Comparison of ENCODE assay signal across 31 cellular contexts in the genomic region with DNA sequence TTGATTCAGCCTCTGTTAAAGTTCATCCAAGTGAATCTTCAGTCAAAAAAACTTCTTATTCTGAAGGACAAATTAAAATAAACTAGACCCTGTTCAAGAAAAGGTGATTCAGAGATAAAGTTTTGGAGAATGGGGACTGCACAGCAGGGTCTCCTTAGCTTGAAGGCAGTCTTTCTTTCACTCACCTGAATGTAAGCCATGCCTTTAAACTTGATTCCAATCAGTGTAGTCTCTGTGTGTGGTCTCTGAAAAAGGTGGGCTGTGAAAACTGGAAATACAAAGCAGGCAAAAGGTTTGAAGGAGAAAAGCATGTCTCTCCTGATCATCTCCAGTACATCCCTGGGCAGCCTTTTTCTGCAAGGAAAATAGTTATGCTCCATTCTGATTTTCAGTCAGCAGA.
DNase-seq lines count a peak whose midpoint lies in the region; ATAC-seq and TF ChIP-seq lines count a peak whose summit lies in the region.
"Had no signal": no experiment of that assay in that cellular context is flagged by ENCODE, and none has a peak within 500 bp of the region (broad histone marks: within the 10 kb centered on the region; RNA-seq: fewer than 3 reads in every experiment).

No MANE protein-coding gene starts in this region.

- no peaks in the 10 kb centered on the region for H3K36me3 ChIP-seq in GM23338 (ENCODE audit: insufficient read depth)
- H3K36me3 ChIP-seq in PC-9 (ENCODE audit: low read depth) = no peaks in the 10 kb centered on the region; the same call in 1 of the 2 replicates
- H3K36me3 ChIP-seq: BE2C; BLaER1; BLaER1 treated with 17β-estradiol and CSF1 and Interleukin-3, amounts not matched to agents 10 nM and 100 nM had no signal

- no peaks in the 10 kb centered on the region for H3K4me1 ChIP-seq in GM23338 (ENCODE audit: insufficient read depth)
- no peaks in the 10 kb centered on the region for H3K4me1 ChIP-seq in PC-9 (replicated peaks; ENCODE audit: insufficient read depth)
- H3K4me1 ChIP-seq: A549, BE2C had no signal

- H3K9me2 ChIP-seq in GM23338 (ENCODE audit: insufficient read depth) (no peaks in the 10 kb centered on the region), PC-9 (ENCODE audit: insufficient read depth) (no peaks in the 10 kb centered on the region)

- no peak overlapping the region; the same call in 1 of the 2 replicates for H2AFZ ChIP-seq in GM23338
- H2AFZ ChIP-seq in PC-9 = no peak overlapping the region

- H4K20me1 ChIP-seq in GM23338 (replicated peaks; ENCODE audit: insufficient read depth) = no peaks in the 10 kb centered on the region
- H4K20me1 ChIP-seq in PC-9 (ENCODE audit: insufficient read depth) = no peaks in the 10 kb centered on the region
- H4K20me1 ChIP-seq: BLaER1; BLaER1 treated with 17β-estradiol and CSF1 and Interleukin-3, amounts not matched to agents 10 nM and 100 nM had no signal

- H3K4me2 ChIP-seq in GM23338 (no peak overlapping the region), PC-9 (no peak overlapping the region)
- H3K4me2 ChIP-seq: A549; BLaER1; BLaER1 treated with 17β-estradiol and CSF1 and Interleukin-3, amounts not matched to agents 10 nM and 100 nM had no signal

- no peaks in the 10 kb centered on the region for H3K9me3 ChIP-seq in PC-9 (ENCODE audit: insufficient read depth, low read depth)
- H3K9me3 ChIP-seq: A549; BE2C; BLaER1; BLaER1 treated with 17β-estradiol and CSF1 and Interleukin-3, amounts not matched to agents 10 nM and 100 nM; Caco-2 had no signal

- BruUV-seq in PC-9 (replicated peaks; lab: Mats Ljungman, UMichigan) = no TSS peak

- POLR2A ChIA-PET in WTC11 (lab: Charles Lee) (no interaction called here), PC-9 (lab: Charles Lee; ENCODE audit: unreplicated experiment) (no interaction called here)

- intact Hi-C loops in PC-9 (cut with micrococcal nuclease; ENCODE audit: unreplicated experiment) = no loop called here

- DNase-seq in GM23338 (ENCODE audit: low spot score) (no peak), WTC11 (ENCODE audit: low spot score) (no peak), PC-9 (no peak)
- DNase-seq: 8988T; ACHN; AML-193; BE2C; C1 segment of cervical spinal cord; Caco-2; Calu3; CD4-positive, alpha-beta memory T cell; CD4-positive, alpha-beta T cell; CD4-positive, CD25-positive, alpha-beta regulatory T cell; CD8-positive, alpha-beta memory T cell; CD8-positive, alpha-beta T cell; COR-L47; DMS 273 treated with DMSO at 0.1 percent for 48 hours; DMS153; DMS53; DMS79; DMS79 treated with DMSO at 0.1 percent for 48 hours; DND-41; EL had no signal

- H3K27me3 Mint-ChIP-seq in GM23338 (ENCODE audit: insufficient read depth, low read depth, poor library complexity) (peaks cover 5% of the 10 kb centered on the region), WTC11 (ENCODE audit: low read depth) (no peaks in the 10 kb centered on the region; the same call in 1 of the 2 replicates)
- H3K27me3 Mint-ChIP-seq: CD4-positive, alpha-beta memory T cell had no signal

- no peak for TF ChIP-seq CTCF in GM23338 (conservative IDR thresholded peaks at IDR 0.05; ENCODE audit: low read depth in 2 of 2)
- TF ChIP-seq CTCF in WTC11 (IDR thresholded peaks at IDR 0.05) = no peak
- no peak for TF ChIP-seq CTCF in PC-9 (conservative IDR thresholded peaks at IDR 0.05)

- no peaks in the 10 kb centered on the region for H3K79me2 ChIP-seq in GM23338 (replicated peaks; ENCODE audit: insufficient read depth)
- H3K79me2 ChIP-seq in PC-9 (ENCODE audit: low read depth) = no peaks in the 10 kb centered on the region

- H3K27ac ChIP-seq in GM23338 (ENCODE audit: low read depth) (no peak overlapping the region), PC-9 (no peak overlapping the region)
- H3K27ac ChIP-seq: 22Rv1; A549; BLaER1; BLaER1 treated with 17β-estradiol and CSF1 and Interleukin-3, amounts not matched to agents 10 nM and 100 nM; C4-2B had no signal

- no peaks in the 10 kb centered on the region for H3F3A ChIP-seq in GM23338 (replicated peaks; ENCODE audit: low read depth)
- no peaks in the 10 kb centered on the region for H3F3A ChIP-seq in PC-9 (ENCODE audit: insufficient read depth, low read depth)

- no peaks in the 10 kb centered on the region for H3K9me3 Mint-ChIP-seq in GM23338
- 0 out of 2 replicates have a peak, but pooled peaks cover 3% of the 10 kb centered on the region for H3K9me3 Mint-ChIP-seq in WTC11
- H3K9me3 Mint-ChIP-seq: CD4-positive, alpha-beta T cell; CD8-positive, alpha-beta T cell had no signal

- no peak overlapping the region for H3K4me3 ChIP-seq in GM23338
- no peak overlapping the region for H3K4me3 ChIP-seq in PC-9
- H3K4me3 ChIP-seq: A549; BLaER1; BLaER1 treated with 17β-estradiol and CSF1 and Interleukin-3, amounts not matched to agents 10 nM and 100 nM had no signal

- peak; percentile 61 for ATAC-seq in GM23338
- peak; percentile 52; the same call in 1 of the 2 replicates for ATAC-seq in WTC11
- no peak for ATAC-seq in GM21390 (IDR thresholded peaks at IDR 0.05; ENCODE audit: unreplicated experiment)
- ATAC-seq: A549; CD8-positive, alpha-beta T cell had no signal

- H3K36me3 Mint-ChIP-seq in GM23338 (ENCODE audit: low read depth) (no peaks in the 10 kb centered on the region), WTC11 (no peaks in the 10 kb centered on the region)
- H3K36me3 Mint-ChIP-seq: CD14-positive monocyte; CD4-positive, alpha-beta memory T cell; CD4-positive, CD25-positive, alpha-beta regulatory T cell; CD8-positive, alpha-beta memory T cell; CD8-positive, alpha-beta T cell had no signal

- CTCF ChIA-PET in WTC11 (lab: Charles Lee) = interaction anchor here (1.0 kb wide), 1 partner anchor 23 kb away, joined by 4 read pairs; no protein-coding TSS in a partner anchor
- CTCF ChIA-PET in PC-9 (lab: Charles Lee) = no interaction called here

- H3K4me3 Mint-ChIP-seq in GM23338 = no peak overlapping the region
- no peak overlapping the region for H3K4me3 Mint-ChIP-seq in WTC11
- H3K4me3 Mint-ChIP-seq: B cell; CD14-positive monocyte; CD4-positive, alpha-beta memory T cell; CD4-positive, alpha-beta T cell; CD4-positive, CD25-positive, alpha-beta regulatory T cell; CD8-positive, alpha-beta memory T cell; CD8-positive, alpha-beta T cell had no signal

- H3K27me3 ChIP-seq in GM23338 (ENCODE audit: insufficient read depth) (no peaks in the 10 kb centered on the region), PC-9 (ENCODE audit: insufficient read depth, low read depth) (no peaks in the 10 kb centered on the region)
- H3K27me3 ChIP-seq: BE2C; BLaER1; BLaER1 treated with 17β-estradiol and CSF1 and Interleukin-3, amounts not matched to agents 10 nM and 100 nM had no signal

- H3K27ac Mint-ChIP-seq in GM23338 (no peak overlapping the region), WTC11 (no peak overlapping the region)
- H3K27ac Mint-ChIP-seq: B cell; CD14-positive monocyte; CD4-positive, alpha-beta T cell; CD4-positive, CD25-positive, alpha-beta regulatory T cell; CD8-positive, alpha-beta memory T cell; CD8-positive, alpha-beta T cell had no signal

- H3K4me1 Mint-ChIP-seq in GM23338 (peaks cover 5% of the 10 kb centered on the region; the same call in 2 of the 3 replicates), WTC11 (peaks cover 22% of the 10 kb centered on the region)
- H3K4me1 Mint-ChIP-seq: B cell; CD14-positive monocyte; CD4-positive, alpha-beta memory T cell; CD4-positive, CD25-positive, alpha-beta regulatory T cell; CD8-positive, alpha-beta memory T cell had no signal

TF ChIP-seq in GM23338, 12 proteins besides CTCF, POLR2A, EP300 and RAD21 (continues in another document):
- no peak for TF ChIP-seq POLR2AphosphoS5 (IDR thresholded peaks at IDR 0.05; ENCODE audit: low read depth)

TF ChIP-seq in WTC11, 78 proteins besides CTCF, POLR2A, EP300 and RAD21 (continues in another document):
- TF ChIP-seq EMX1 (CRISPR knock-in tag; IDR thresholded peaks at IDR 0.05) = no peak
- no peak for TF ChIP-seq ZNF219 (CRISPR knock-in tag; IDR thresholded peaks at IDR 0.05; ENCODE audit: borderline replicate concordance)
- TF ChIP-seq, protein P1, sequence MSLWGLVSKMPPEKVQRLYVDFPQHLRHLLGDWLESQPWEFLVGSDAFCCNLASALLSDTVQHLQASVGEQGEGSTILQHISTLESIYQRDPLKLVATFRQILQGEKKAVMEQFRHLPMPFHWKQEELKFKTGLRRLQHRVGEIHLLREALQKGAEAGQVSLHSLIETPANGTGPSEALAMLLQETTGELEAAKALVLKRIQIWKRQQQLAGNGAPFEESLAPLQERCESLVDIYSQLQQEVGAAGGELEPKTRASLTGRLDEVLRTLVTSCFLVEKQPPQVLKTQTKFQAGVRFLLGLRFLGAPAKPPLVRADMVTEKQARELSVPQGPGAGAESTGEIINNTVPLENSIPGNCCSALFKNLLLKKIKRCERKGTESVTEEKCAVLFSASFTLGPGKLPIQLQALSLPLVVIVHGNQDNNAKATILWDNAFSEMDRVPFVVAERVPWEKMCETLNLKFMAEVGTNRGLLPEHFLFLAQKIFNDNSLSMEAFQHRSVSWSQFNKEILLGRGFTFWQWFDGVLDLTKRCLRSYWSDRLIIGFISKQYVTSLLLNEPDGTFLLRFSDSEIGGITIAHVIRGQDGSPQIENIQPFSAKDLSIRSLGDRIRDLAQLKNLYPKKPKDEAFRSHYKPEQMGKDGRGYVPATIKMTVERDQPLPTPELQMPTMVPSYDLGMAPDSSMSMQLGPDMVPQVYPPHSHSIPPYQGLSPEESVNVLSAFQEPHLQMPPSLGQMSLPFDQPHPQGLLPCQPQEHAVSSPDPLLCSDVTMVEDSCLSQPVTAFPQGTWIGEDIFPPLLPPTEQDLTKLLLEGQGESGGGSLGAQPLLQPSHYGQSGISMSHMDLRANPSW (CRISPR knock-in tag; conservative IDR thresholded peaks at IDR 0.05; ENCODE audit: low read depth) = no peak
- TF ChIP-seq, protein P2, sequence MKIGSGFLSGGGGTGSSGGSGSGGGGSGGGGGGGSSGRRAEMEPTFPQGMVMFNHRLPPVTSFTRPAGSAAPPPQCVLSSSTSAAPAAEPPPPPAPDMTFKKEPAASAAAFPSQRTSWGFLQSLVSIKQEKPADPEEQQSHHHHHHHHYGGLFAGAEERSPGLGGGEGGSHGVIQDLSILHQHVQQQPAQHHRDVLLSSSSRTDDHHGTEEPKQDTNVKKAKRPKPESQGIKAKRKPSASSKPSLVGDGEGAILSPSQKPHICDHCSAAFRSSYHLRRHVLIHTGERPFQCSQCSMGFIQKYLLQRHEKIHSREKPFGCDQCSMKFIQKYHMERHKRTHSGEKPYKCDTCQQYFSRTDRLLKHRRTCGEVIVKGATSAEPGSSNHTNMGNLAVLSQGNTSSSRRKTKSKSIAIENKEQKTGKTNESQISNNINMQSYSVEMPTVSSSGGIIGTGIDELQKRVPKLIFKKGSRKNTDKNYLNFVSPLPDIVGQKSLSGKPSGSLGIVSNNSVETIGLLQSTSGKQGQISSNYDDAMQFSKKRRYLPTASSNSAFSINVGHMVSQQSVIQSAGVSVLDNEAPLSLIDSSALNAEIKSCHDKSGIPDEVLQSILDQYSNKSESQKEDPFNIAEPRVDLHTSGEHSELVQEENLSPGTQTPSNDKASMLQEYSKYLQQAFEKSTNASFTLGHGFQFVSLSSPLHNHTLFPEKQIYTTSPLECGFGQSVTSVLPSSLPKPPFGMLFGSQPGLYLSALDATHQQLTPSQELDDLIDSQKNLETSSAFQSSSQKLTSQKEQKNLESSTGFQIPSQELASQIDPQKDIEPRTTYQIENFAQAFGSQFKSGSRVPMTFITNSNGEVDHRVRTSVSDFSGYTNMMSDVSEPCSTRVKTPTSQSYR (CRISPR knock-in tag; IDR thresholded peaks at IDR 0.05) = no peak
